In genomic region chr17:79033741-79034501, GRCh38 we compare ENCODE assay signal across 11 cellular contexts. TPM values are rescaled to one million over a fixed set of nuclear protein-coding genes. Genes with fewer than 3 reads are reported as not detected.
A peak's percentile ranks its signal among the peaks of the same experiment; 100 is the strongest.
DNase-seq lines count a peak whose midpoint lies in the region; ATAC-seq and TF ChIP-seq lines count a peak whose summit lies in the region.
"Had no signal": no experiment of that assay in that cellular context is flagged by ENCODE, and none has a peak within 500 bp of the region (broad histone marks: within the 10 kb centered on the region; RNA-seq: fewer than 3 reads in every experiment).

No MANE protein-coding gene starts in this region.

- H3K4me3 ChIP-seq in duodenal mucosa (ENCODE audit: low read depth in 1 of 2, low read length in 2 of 2) (no peak overlapping the region), transverse colon (no peak overlapping the region)

- peak overlapping the region; percentile 18 to 19 for H3K9ac ChIP-seq in duodenal mucosa (ENCODE audit: low read depth in 1 of 2, low read length in 2 of 2)

- no peaks in the 10 kb centered on the region for H3K36me3 ChIP-seq in duodenal mucosa (ENCODE audit: control insufficient read depth in 1 of 2, insufficient read depth in 2 of 2, low read length in 2 of 2)
- no peaks in the 10 kb centered on the region for H3K36me3 ChIP-seq in transverse colon

- TF ChIP-seq POLR2A in transverse colon (IDR thresholded peaks at IDR 0.05) = no peak

- no peaks in the 10 kb centered on the region for H3K27me3 ChIP-seq in duodenal mucosa (ENCODE audit: control insufficient read depth in 1 of 2, insufficient read depth in 2 of 2, low read length in 2 of 2)
- no peaks in the 10 kb centered on the region for H3K27me3 ChIP-seq in transverse colon

- no peaks in the 10 kb centered on the region for H3K9me3 ChIP-seq in duodenal mucosa (ENCODE audit: control insufficient read depth in 1 of 2, low read length in 2 of 2)
- H3K9me3 ChIP-seq in transverse colon = no peaks in the 10 kb centered on the region

- H3K4me1 ChIP-seq in duodenal mucosa (ENCODE audit: control insufficient read depth in 1 of 2, insufficient read depth in 2 of 2, low read length in 2 of 2) (peaks cover 9 to 11% of the 10 kb centered on the region in 2 donors), transverse colon (peaks cover 5 to 24% (median 9%) of the 10 kb centered on the region in 4 donors)

- WGBS in transverse colon (ENCODE audit: low coverage in 1 of 2), 2 donors = 48 to 57% methylated on average over 3 to 27 of the region's 28 CpGs

- in situ Hi-C loops in transverse colon (cut with MboI; ENCODE audit: low pct_ligation_motif_present in 1 of 4, low pct_unique_long_range_greater_than_20kb in 1 of 4, low sequenced_read_pairs in 3 of 4) = no loop called here

- TF ChIP-seq EP300 in transverse colon (IDR thresholded peaks at IDR 0.05; ENCODE audit: low read depth) = no peak

- peak; percentile 61 for DNase-seq in NCI-H82 (lab: John Stamatoyannopoulos, UW)
- DNase-seq in NCI-H82 treated with DMSO at 0.1 percent for 48 hours (lab: John Stamatoyannopoulos, UW; ENCODE audit: unreplicated experiment) = no peak
- peak; percentile 37 for DNase-seq in middle frontal gyrus (ENCODE audit: extremely low spot score, low spot score)
- no peak for DNase-seq in transverse colon
- no peak for DNase-seq in DMS53 (lab: John Stamatoyannopoulos, UW)

- H3K27ac ChIP-seq in duodenal mucosa (ENCODE audit: low read depth, low read length) (no peak overlapping the region), transverse colon (peak overlapping the region; percentile 37 to 62 (median 55))

- ATAC-seq in GM21528 (IDR thresholded peaks at IDR 0.05; ENCODE audit: low FRiP score, unreplicated experiment) (no peak), GM21786 (IDR thresholded peaks at IDR 0.05; ENCODE audit: unreplicated experiment) (no peak)
- ATAC-seq: naive thymus-derived CD8-positive, alpha-beta T cell had no signal

- no peak for TF ChIP-seq CTCF in transverse colon (IDR thresholded peaks at IDR 0.05)

- intact Hi-C loops in transverse colon (cut with DNase I; ENCODE audit: low total_unique reads) = no loop called here

RNA-seq across cellular contexts. Expression of gene C1QTNF1, which starts 10.0 kb away (rescaled TPM):
- total RNA-seq in transverse colon = 10 to 100 TPM in 2 of 4 donors, 1 to 10 TPM in 2; 5.4 to 35.5 (median 12.0) TPM
- total RNA-seq: activated T-helper 2 cell treated with anti-CD3 and anti-CD28 coated beads, Interferon-gamma antibody, Interleukin-2, Interleukin-4, amounts not matched to agents 10 μg/mL and 5 μg/mL and 100 μg/mL, durations not matched to agents 14 hours and 24 hours and 36 hours; naive thymus-derived CD8-positive, alpha-beta T cell; T-helper 2 cell treated with Interferon-gamma antibody and Interleukin-4, amounts not matched to agents 100 ng/mL and 5 ng/mL, for 36 hours had no signal

RNA-seq across cellular contexts. Expression of gene CANT1, which starts 24.4 kb away (rescaled TPM):
- total RNA-seq in transverse colon = 100 to 1,000 TPM in 3 of 4 donors, 10 to 100 TPM in 1; 89.4 to 231 (median 138) TPM

RNA-seq across cellular contexts. Expression of gene ENGASE, which starts 40.7 kb away (rescaled TPM):
- total RNA-seq in transverse colon = 100 to 1,000 TPM in 2 of 4 donors, 10 to 100 TPM in 2; 74.7 to 335 (median 121) TPM

RNA-seq across cellular contexts. Expression of gene LGALS3BP, which starts 54.2 kb away (rescaled TPM):
- 1,000 to 10,000 TPM in 2 of 4 donors, 100 to 1,000 TPM in 2; 796 to 1,440 (median 1,077) TPM for total RNA-seq in transverse colon

Comparison
In these comparisons a context has a peak if more than half of its experiments do, and no peak if none do; other contexts are left out.
1. DNase-seq: peak in NCI-H82 (single experiment) and middle frontal gyrus (single experiment); none in NCI-H82 treated with DMSO at 0.1 percent for 48 hours (single experiment), transverse colon (single experiment) and DMS53 (single experiment).